Comparison of ENCODE assay signal across 7 cellular contexts in genomic region chr1:37831809-37832208, GRCh38.
"Had no signal": no experiment of that assay in that cellular context is flagged by ENCODE, and none has a peak within 500 bp of the region (broad histone marks: within the 10 kb centered on the region; RNA-seq: fewer than 3 reads in every experiment).

No MANE protein-coding gene starts in this region.

- ATAC-seq: GM23338 had no signal

- H3K4me3 ChIP-seq: GM23338 had no signal

- H2AFZ ChIP-seq: GM23338 had no signal

- FAIRE-seq: H1, H54, HTR-8/SVneo had no signal

- DNase-seq: H9, HCEC 1CT, KBM-7 had no signal

- H3K4me2 ChIP-seq: GM23338 had no signal
